In the genomic region with DNA sequence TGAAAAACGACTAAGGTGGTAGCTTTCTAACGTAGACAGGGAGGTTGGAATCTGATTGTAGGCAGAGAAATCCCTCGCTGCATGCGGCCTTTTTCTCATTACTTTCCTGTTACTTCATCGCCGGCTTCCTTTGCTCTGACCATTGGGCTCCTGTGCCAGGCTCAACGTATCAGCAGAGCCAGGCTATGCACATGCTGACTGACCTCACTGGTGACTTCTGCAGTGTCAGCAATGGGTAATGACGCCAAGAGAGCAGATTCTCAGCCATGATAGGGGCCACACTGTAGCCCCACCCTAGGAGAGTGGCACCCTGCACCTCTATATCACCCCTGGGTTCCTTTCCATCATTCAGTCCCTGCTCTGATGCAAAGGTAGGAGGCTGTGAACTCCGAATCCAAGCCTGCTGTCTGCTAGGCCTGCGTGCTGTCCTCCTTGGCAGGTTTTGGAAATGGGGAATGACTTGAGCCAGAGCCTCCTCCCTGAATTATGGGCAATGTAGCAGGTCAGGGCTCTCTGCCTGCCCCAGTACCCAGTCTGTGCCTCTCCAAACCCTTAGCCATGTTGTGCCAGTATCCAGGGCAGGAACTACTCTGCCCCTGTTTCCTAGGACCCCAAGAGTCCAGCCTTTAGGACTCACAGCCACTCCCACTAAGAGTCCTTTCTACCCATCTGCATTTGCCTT, we compare ENCODE assay signal across 13 cellular contexts. TPM values are rescaled to one million over a fixed set of nuclear protein-coding genes. Genes with fewer than 3 reads are reported as not detected.
A peak's percentile ranks its signal among the peaks of the same experiment; 100 is the strongest.
DNase-seq lines count a peak whose midpoint lies in the region; ATAC-seq and TF ChIP-seq lines count a peak whose summit lies in the region.
"Had no signal": no experiment of that assay in that cellular context is flagged by ENCODE, and none has a peak within 500 bp of the region (broad histone marks: within the 10 kb centered on the region; RNA-seq: fewer than 3 reads in every experiment).

No MANE protein-coding gene starts in this region.

- no peak for DNase-seq in left ventricle myocardium superior
- DNase-seq in stomach, result no peak
- no peak for DNase-seq in NOMO-1 treated with dmso at 0.1 percent for 144 hours (lab: John Stamatoyannopoulos, UW; ENCODE audit: unreplicated experiment)
- DNase-seq in CD8-positive, alpha-beta T cell, result no peak
- DNase-seq in PC-3, result no peak
- DNase-seq: activated naive CD8-positive, alpha-beta T cell treated with anti-CD3 and anti-CD28 coated beads, Interleukin-2, amount 50 U/mL, for 24 hours; CD4-positive, CD25-positive, alpha-beta regulatory T cell; stimulated activated CD4-positive, alpha-beta T cell treated with anti-CD3 and anti-CD28 coated beads, Interleukin-2, amount 100 ng/mL, for 48 hours had no signal

- intact Hi-C loops in left ventricle myocardium superior (cut with micrococcal nuclease) (loop anchor here (5.0 kb wide), 1 partner anchor 180 kb away; no protein-coding TSS in a partner anchor), stomach (cut with DNase I; ENCODE audit: low total_unique reads) (no loop called here), PC-3 (cut with micrococcal nuclease) (loop anchor here (2.0 to 5.0 kb wide), 2 partner anchors 90 to 229 kb away; partner anchors contain the start of gene ADORA1)
- intact Hi-C loops in CD8-positive, alpha-beta T cell (cut with DNase I, micrococcal nuclease), result loop anchor here in 1 of 2 experiments (2.0 to 5.0 kb wide), 2 partner anchors 135 to 295 kb away; no protein-coding TSS in a partner anchor

- peaks cover 0 to 36% (median 11%) of the 10 kb centered on the region in 4 donors for H3K4me1 ChIP-seq in stomach
- H3K4me1 ChIP-seq in CD8-positive, alpha-beta T cell (ENCODE audit: insufficient read depth, low read length), result no peaks in the 10 kb centered on the region
- H3K4me1 ChIP-seq in PC-3 (ENCODE audit: insufficient read depth, low read length), result peaks cover 11% of the 10 kb centered on the region; the same call in 1 of the 2 replicates
- H3K4me1 ChIP-seq: prostate gland had no signal

- no peaks in the 10 kb centered on the region for H3K79me2 ChIP-seq in PC-3 (ENCODE audit: low read length)

- no peak overlapping the region for H3K9ac ChIP-seq in PC-3 (ENCODE audit: low read length)

- H3K27me3 ChIP-seq in stomach (peaks cover 0 to 14% (median 0%) of the 10 kb centered on the region in 3 donors), PC-3 (ENCODE audit: low read length) (no peaks in the 10 kb centered on the region)
- no peaks in the 10 kb centered on the region for H3K27me3 ChIP-seq in CD8-positive, alpha-beta T cell (ENCODE audit: insufficient read depth, low read length)

- no peaks in the 10 kb centered on the region for H3K9me2 ChIP-seq in PC-3 (replicated peaks; ENCODE audit: low read length)

- no peak for TF ChIP-seq POLR2A in stomach (IDR thresholded peaks at IDR 0.05)

- H3K9me3 Mint-ChIP-seq in activated T-helper 17 cell treated with anti-CD3 and anti-CD28 coated beads, Interleukin-2, amount 50 U/mL, for 72 hours, result no peaks in the 10 kb centered on the region
- no peaks in the 10 kb centered on the region for H3K9me3 Mint-ChIP-seq in CD8-positive, alpha-beta T cell
- H3K9me3 Mint-ChIP-seq: activated naive CD8-positive, alpha-beta T cell treated with anti-CD3 and anti-CD28 coated beads, Interleukin-2, amount 50 U/mL, for 24 hours; CD4-positive, CD25-positive, alpha-beta regulatory T cell had no signal

- H3K36me3 ChIP-seq in stomach, result no peaks in the 10 kb centered on the region
- H3K36me3 ChIP-seq in CD8-positive, alpha-beta T cell (ENCODE audit: insufficient read depth, low read length), result no peaks in the 10 kb centered on the region
- no peaks in the 10 kb centered on the region for H3K36me3 ChIP-seq in PC-3 (ENCODE audit: low read depth, low read length)
- H3K36me3 ChIP-seq: prostate gland had no signal

- H3K4me3 ChIP-seq in stomach, result no peak overlapping the region
- no peak overlapping the region for H3K4me3 ChIP-seq in CD8-positive, alpha-beta T cell (ENCODE audit: low read depth, low read length)
- H3K4me3 ChIP-seq in PC-3 (ENCODE audit: low read length), result no peak overlapping the region
- H3K4me3 ChIP-seq: prostate gland had no signal

- no peak overlapping the region for H3K27ac Mint-ChIP-seq in activated T-helper 17 cell treated with anti-CD3 and anti-CD28 coated beads, Interleukin-2, amount 50 U/mL, for 72 hours
- H3K27ac Mint-ChIP-seq in CD8-positive, alpha-beta T cell, result no peak overlapping the region
- H3K27ac Mint-ChIP-seq: activated naive CD8-positive, alpha-beta T cell treated with anti-CD3 and anti-CD28 coated beads, Interleukin-2, amount 50 U/mL, for 24 hours; CD4-positive, CD25-positive, alpha-beta regulatory T cell had no signal

- 68 to 85% (median 75%) methylated on average over 10 of the region's 10 CpGs for WGBS in stomach, 5 donors

- H2AFZ ChIP-seq in PC-3 (ENCODE audit: low read length), result no peak overlapping the region

- no peak overlapping the region for H3K4me3 Mint-ChIP-seq in activated T-helper 17 cell treated with anti-CD3 and anti-CD28 coated beads, Interleukin-2, amount 50 U/mL, for 72 hours
- H3K4me3 Mint-ChIP-seq in CD8-positive, alpha-beta T cell, result no peak overlapping the region
- H3K4me3 Mint-ChIP-seq: activated naive CD8-positive, alpha-beta T cell treated with anti-CD3 and anti-CD28 coated beads, Interleukin-2, amount 50 U/mL, for 24 hours; CD4-positive, CD25-positive, alpha-beta regulatory T cell had no signal

- no peaks in the 10 kb centered on the region for H4K20me1 ChIP-seq in PC-3 (ENCODE audit: low read length)

- H3K27me3 Mint-ChIP-seq in activated T-helper 17 cell treated with anti-CD3 and anti-CD28 coated beads, Interleukin-2, amount 50 U/mL, for 72 hours, result peaks cover 9% of the 10 kb centered on the region
- peaks cover 8% of the 10 kb centered on the region for H3K27me3 Mint-ChIP-seq in CD8-positive, alpha-beta T cell (ENCODE audit: low read depth)
- H3K27me3 Mint-ChIP-seq: CD4-positive, CD25-positive, alpha-beta regulatory T cell had no signal

- H3K27ac ChIP-seq in stomach (peak overlapping the region in 3 of 5 donors; percentile 60 to 77 (median 74)), PC-3 (ENCODE audit: low read length) (no peak overlapping the region)
- H3K27ac ChIP-seq in CD8-positive, alpha-beta T cell (ENCODE audit: low read depth, low read length), result no peak overlapping the region
- H3K27ac ChIP-seq: prostate gland had no signal

- no peaks in the 10 kb centered on the region for H3F3A ChIP-seq in PC-3 (ENCODE audit: low read length, unreplicated experiment)

- TF ChIP-seq CTCF in stomach (IDR thresholded peaks at IDR 0.05) (no peak), PC-3 (conservative IDR thresholded peaks at IDR 0.05; ENCODE audit: low read depth, low read length) (no peak)
- TF ChIP-seq CTCF in CD8-positive, alpha-beta T cell (IDR thresholded peaks at IDR 0.05), result no peak

- BruUV-seq in PC-3 (replicated peaks; lab: Mats Ljungman, UMichigan), result no TSS peak

- POLR2A ChIA-PET in CD8-positive, alpha-beta T cell (lab: Charles Lee), result no interaction called here
- POLR2A ChIA-PET in PC-3 (lab: Charles Lee; ENCODE audit: unreplicated experiment), result no interaction called here

- ATAC-seq in GM21619 (IDR thresholded peaks at IDR 0.05; ENCODE audit: unreplicated experiment) (peak; percentile 5), left ventricle myocardium superior (peak; percentile 21), PC-3 (no peak; the same call in 1 of the 2 replicates), GM21447 (IDR thresholded peaks at IDR 0.05; ENCODE audit: unreplicated experiment) (no peak)
- ATAC-seq in activated T-helper 17 cell treated with anti-CD3 and anti-CD28 coated beads, Interleukin-2, amount 50 U/mL, for 72 hours (replicated peaks), result peak; percentile 2
- ATAC-seq in CD8-positive, alpha-beta T cell, result no peak
- ATAC-seq: activated naive CD8-positive, alpha-beta T cell treated with anti-CD3 and anti-CD28 coated beads, Interleukin-2, amount 50 U/mL, for 24 hours had no signal

- H3K4me1 Mint-ChIP-seq in activated T-helper 17 cell treated with anti-CD3 and anti-CD28 coated beads, Interleukin-2, amount 50 U/mL, for 72 hours, result peaks cover 9% of the 10 kb centered on the region
- peaks cover 2% of the 10 kb centered on the region for H3K4me1 Mint-ChIP-seq in CD8-positive, alpha-beta T cell (ENCODE audit: low read depth)

- no peaks in the 10 kb centered on the region for H3K9me3 ChIP-seq in stomach
- no peaks in the 10 kb centered on the region for H3K9me3 ChIP-seq in CD8-positive, alpha-beta T cell (ENCODE audit: low read length)
- H3K9me3 ChIP-seq in PC-3 (ENCODE audit: low read length), result no peaks in the 10 kb centered on the region
- H3K9me3 ChIP-seq: prostate gland had no signal

- CTCF ChIA-PET in CD8-positive, alpha-beta T cell (lab: Charles Lee), result interaction anchor here (2.0 to 4.0 kb wide), 2 partner anchors 11 to 12 kb away, joined by 15 to 29 read pairs; partner anchors contain the start of gene PPFIA4
- CTCF ChIA-PET in PC-3 (lab: Charles Lee), result no interaction called here

- no peak for TF ChIP-seq EP300 in stomach (IDR thresholded peaks at IDR 0.05)

- peaks cover 40% of the 10 kb centered on the region for H3K36me3 Mint-ChIP-seq in activated T-helper 17 cell treated with anti-CD3 and anti-CD28 coated beads, Interleukin-2, amount 50 U/mL, for 72 hours (ENCODE audit: low read depth)
- H3K36me3 Mint-ChIP-seq in CD8-positive, alpha-beta T cell, result no peaks in the 10 kb centered on the region
- H3K36me3 Mint-ChIP-seq: CD4-positive, CD25-positive, alpha-beta regulatory T cell had no signal

- H3K4me2 ChIP-seq in PC-3 (ENCODE audit: low read length), result no peak overlapping the region

RNA-seq across cellular contexts. Expression of gene PPFIA4, which starts 11.4 kb away (rescaled TPM):
- 100 to 1,000 TPM in 1 of 2 donors, 10 to 100 TPM in 1; 38.1 to 244 TPM for total RNA-seq in activated T-helper 17 cell treated with anti-CD3 and anti-CD28 coated beads, Interleukin-2, amount 50 U/mL, for 72 hours
- total RNA-seq in left ventricle myocardium superior, result 21.3 TPM
- total RNA-seq in stomach, result 1 to 10 TPM in 2 of 5 donors, under 1 TPM in 2, not detected in 1; 0.29 to 2.2 (median 1.2) TPM
- under 1 TPM; 0.31 to 0.95 (median 0.37) TPM for polyA plus RNA-seq in stomach
- total RNA-seq in CD8-positive, alpha-beta T cell, result 1 to 10 TPM in 1 of 2 experiments, under 1 TPM in 1; 0.33 to 1.1 TPM
- total RNA-seq in PC-3 (2014; rRNA removed), result 3.4 and 12.1 TPM in 2 replicates
- polyA plus RNA-seq: CD4-positive, CD25-positive, alpha-beta regulatory T cell had no signal

RNA-seq across cellular contexts. Expression of gene TMEM183A, which starts 30.5 kb away (rescaled TPM):
- total RNA-seq in activated T-helper 17 cell treated with anti-CD3 and anti-CD28 coated beads, Interleukin-2, amount 50 U/mL, for 72 hours, result 10 to 100 TPM; 50.1 to 62.6 TPM
- 24.3 TPM for total RNA-seq in left ventricle myocardium superior
- total RNA-seq in stomach, result 100 to 1,000 TPM in 2 of 5 donors, 10 to 100 TPM in 3; 33.3 to 177 (median 77.2) TPM
- polyA plus RNA-seq in stomach, result 10 to 100 TPM; 36.0 to 60.5 (median 52.1) TPM
- total RNA-seq in CD8-positive, alpha-beta T cell, result 100 to 1,000 TPM; 201 to 214 TPM
- 119 and 122 TPM in 2 replicates for total RNA-seq in PC-3 (2014; rRNA removed)

RNA-seq across cellular contexts. Expression of gene MYOG, which starts 48.2 kb away (rescaled TPM):
- not detected for total RNA-seq in activated T-helper 17 cell treated with anti-CD3 and anti-CD28 coated beads, Interleukin-2, amount 50 U/mL, for 72 hours
- not detected for total RNA-seq in left ventricle myocardium superior
- not detected for total RNA-seq in stomach
- not detected for polyA plus RNA-seq in stomach
- not detected for total RNA-seq in CD8-positive, alpha-beta T cell
- not detected in 2 replicates for total RNA-seq in PC-3 (2014; rRNA removed)
- total RNA-seq: CD4-positive, CD25-positive, alpha-beta regulatory T cell; HT1080 had no signal
- polyA plus RNA-seq: CD4-positive, CD25-positive, alpha-beta regulatory T cell had no signal

Comparison
In these comparisons a context has a peak if more than half of its experiments do, and no peak if none do; other contexts are left out.
1. ATAC-seq: peak in GM21619 (single experiment), activated T-helper 17 cell treated with anti-CD3 and anti-CD28 coated beads, Interleukin-2, amount 50 U/mL, for 72 hours (single experiment) and left ventricle myocardium superior (single experiment); none in CD8-positive, alpha-beta T cell (single experiment), PC-3 (single experiment) and GM21447 (single experiment).
2. H3K27ac ChIP-seq: peak in stomach (3 of 5); none in CD8-positive, alpha-beta T cell (single experiment) and PC-3 (single experiment).